In the genomic region with DNA sequence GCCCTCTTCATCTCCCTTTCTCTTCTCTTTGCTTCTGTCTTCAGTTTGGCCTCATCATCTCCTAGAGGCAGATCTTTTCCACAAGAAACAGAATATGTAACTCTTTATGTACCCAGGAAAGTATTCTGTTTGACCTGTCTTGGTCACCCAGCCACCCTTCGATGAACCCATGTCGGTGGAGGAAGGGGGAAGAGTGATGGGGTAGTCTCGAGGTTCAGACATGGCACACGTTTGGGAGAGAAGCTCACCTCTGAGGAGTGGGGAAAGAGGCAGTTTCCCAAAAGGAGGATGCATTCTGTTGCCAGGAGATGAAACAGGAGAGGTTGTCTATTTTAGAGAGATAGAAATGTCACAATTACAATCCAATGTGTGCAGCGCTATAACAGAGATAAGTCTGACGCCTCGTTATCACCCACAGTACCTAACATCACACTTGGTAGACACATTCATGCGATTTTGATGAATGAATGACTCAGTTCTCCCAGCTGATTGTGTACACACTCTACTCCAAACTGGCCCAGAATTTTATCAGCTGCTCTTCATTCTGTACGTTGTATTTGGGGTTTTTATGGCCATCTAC, we compare ENCODE assay signal across 9 cellular contexts. TPM values are rescaled to one million over a fixed set of nuclear protein-coding genes. Genes with fewer than 3 reads are reported as not detected.
DNase-seq lines count a peak whose midpoint lies in the region; ATAC-seq and TF ChIP-seq lines count a peak whose summit lies in the region.
"Had no signal": no experiment of that assay in that cellular context is flagged by ENCODE, and none has a peak within 500 bp of the region (broad histone marks: within the 10 kb centered on the region; RNA-seq: fewer than 3 reads in every experiment).

No MANE protein-coding gene starts in this region.

- no peaks in the 10 kb centered on the region for H3K4me1 ChIP-seq in NT2/D1 (ENCODE audit: insufficient read depth, insufficient read length)
- peaks cover 2% of the 10 kb centered on the region for H3K4me1 ChIP-seq in endodermal cell (ENCODE audit: control insufficient read depth, insufficient read depth, low read length)
- peaks cover 29% of the 10 kb centered on the region for H3K4me1 ChIP-seq in neural progenitor cell

- H3K27me3 ChIP-seq in NT2/D1 (ENCODE audit: insufficient read depth, insufficient read length) (peaks cover 19% of the 10 kb centered on the region), endodermal cell (ENCODE audit: control insufficient read depth, insufficient read depth, low read length, poor library complexity, severe bottlenecking) (no peaks in the 10 kb centered on the region), neural progenitor cell (peaks cover 4% of the 10 kb centered on the region)

- H3K27ac Mint-ChIP-seq in endodermal cell (peak overlapping the region; percentile 56), neural progenitor cell (peak overlapping the region; percentile 98)

- TF ChIP-seq CTCF in endodermal cell (conservative IDR thresholded peaks at IDR 0.05) (no peak), neural progenitor cell (IDR thresholded peaks at IDR 0.05) (no peak)

- 59 to 71% methylated on average over 9 of the region's 9 CpGs for WGBS in endodermal cell (ENCODE audit: insufficient coverage in 1 of 2, insufficient read length in 1 of 2), 2 experiments

- no peak for ATAC-seq in HG03342 (IDR thresholded peaks at IDR 0.05; ENCODE audit: unreplicated experiment)

- no peaks in the 10 kb centered on the region for H3K27me3 Mint-ChIP-seq in endodermal cell (ENCODE audit: insufficient read depth)
- H3K27me3 Mint-ChIP-seq in neural progenitor cell (ENCODE audit: insufficient read depth, low read depth): peaks cover 4% of the 10 kb centered on the region

- H3K9ac ChIP-seq in NT2/D1 (ENCODE audit: insufficient read length, low read depth) (peak overlapping the region; percentile 0), endodermal cell (ENCODE audit: extremely low read depth, low read length, poor library complexity, severe bottlenecking) (peak overlapping the region; percentile 90), neural progenitor cell (peak overlapping the region; percentile 78)

- peaks cover 16% of the 10 kb centered on the region for H4K20me1 ChIP-seq in neural progenitor cell (ENCODE audit: low read depth)

- H2AFZ ChIP-seq in neural progenitor cell (replicated peaks): peak overlapping the region; percentile 94

- H3K4me2 ChIP-seq in neural progenitor cell: peak overlapping the region; percentile 93

- H3K9me3 Mint-ChIP-seq in endodermal cell (no peaks in the 10 kb centered on the region), neural progenitor cell (no peaks in the 10 kb centered on the region)

- in situ Hi-C loops in G401 (cut with HindIII; ENCODE audit: low sequenced_read_pairs): no loop called here

- H3K4me1 Mint-ChIP-seq in endodermal cell: peaks cover 36% of the 10 kb centered on the region
- H3K4me1 Mint-ChIP-seq in neural progenitor cell: peaks cover 35% of the 10 kb centered on the region

- peaks cover 14% of the 10 kb centered on the region for H3F3A ChIP-seq in neural progenitor cell (ENCODE audit: low read depth)

- DNase-seq in NT2/D1 (ENCODE audit: low read depth, low spot score): no peak
- DNase-seq in endodermal cell: peak; percentile 53
- DNase-seq in neural progenitor cell (ENCODE audit: low spot score): no peak
- no peak for DNase-seq in G401 (ENCODE audit: low spot score)
- no peak for DNase-seq in glomerular visceral epithelial cell (ENCODE audit: extremely low spot score)
- DNase-seq in stimulated activated CD4-positive, alpha-beta T cell treated with anti-CD3 and anti-CD28 coated beads, Interleukin-4, amount 100 ng/mL, for 1 hour: no peak

- H3K9me3 ChIP-seq in NT2/D1 (ENCODE audit: insufficient read depth, low read length): no peaks in the 10 kb centered on the region
- H3K9me3 ChIP-seq in endodermal cell (ENCODE audit: control insufficient read depth, low read length): no peaks in the 10 kb centered on the region
- H3K9me3 ChIP-seq in neural progenitor cell (ENCODE audit: low read depth): no peaks in the 10 kb centered on the region

- H3K27ac ChIP-seq in endodermal cell (ENCODE audit: low read depth, low read length) (peak overlapping the region; percentile 96), neural progenitor cell (no peak overlapping the region)

- H3K4me3 ChIP-seq in GM08714 (ENCODE audit: low read length): peak overlapping the region; percentile 95; the same call in 1 of the 2 replicates
- H3K4me3 ChIP-seq in NT2/D1 (ENCODE audit: insufficient read length, low read depth): peak overlapping the region; percentile 69
- peak overlapping the region; percentile 96 for H3K4me3 ChIP-seq in endodermal cell (ENCODE audit: low read length)
- H3K4me3 ChIP-seq in neural progenitor cell: peak overlapping the region; percentile 97

- H3K36me3 ChIP-seq in NT2/D1 (ENCODE audit: insufficient read depth, insufficient read length, low read length) (no peaks in the 10 kb centered on the region), endodermal cell (ENCODE audit: control insufficient read depth, insufficient read depth, low read length) (no peaks in the 10 kb centered on the region), neural progenitor cell (no peaks in the 10 kb centered on the region)

- H3K4me3 Mint-ChIP-seq in endodermal cell (peak overlapping the region; percentile 86), neural progenitor cell (peak overlapping the region; percentile 85)

- no peaks in the 10 kb centered on the region for H3K36me3 Mint-ChIP-seq in endodermal cell (ENCODE audit: low read depth)
- H3K36me3 Mint-ChIP-seq in neural progenitor cell: no peaks in the 10 kb centered on the region

- peaks cover 34% of the 10 kb centered on the region for H3K79me2 ChIP-seq in neural progenitor cell (ENCODE audit: low read depth)

RNA-seq across cellular contexts. Expression of a gene that starts 0.7 kb away (rescaled TPM):
- total RNA-seq in endodermal cell: 10 to 100 TPM; 41.8 to 48.6 TPM
- polyA plus RNA-seq in endodermal cell (2013, experiment 1 of 2): 62.5 TPM
- 65.1 TPM for polyA plus RNA-seq in endodermal cell (2013, experiment 2 of 2)
- total RNA-seq in neural progenitor cell (ENCODE audit: low replicate concordance): 51.2 and 56.7 TPM in 2 replicates
- 29.1 and 47.5 TPM in 2 replicates for total RNA-seq in G401 (2014; rRNA removed; shearing (Covaris generic))

RNA-seq across cellular contexts. Expression of a gene that starts 1.9 kb away (rescaled TPM):
- total RNA-seq in endodermal cell (under 1 TPM in 1 of 2 donors, not detected in 1; 0.90 TPM), neural progenitor cell (ENCODE audit: low replicate concordance) (not detected in 2 replicates)
- 0.36 TPM for polyA plus RNA-seq in endodermal cell (2013, experiment 1 of 2)
- polyA plus RNA-seq in endodermal cell (2013, experiment 2 of 2): not detected
- not detected in 2 replicates for total RNA-seq in G401 (2014; rRNA removed; shearing (Covaris generic))
- total RNA-seq: RPMI7951 had no signal

Comparison
In these comparisons a context has a peak if more than half of its experiments do, and no peak if none do; other contexts are left out.
1. H3K9ac ChIP-seq: peak in every context shown above with its lines; median percentile 90 in endodermal cell; 78 in neural progenitor cell; 0 in NT2/D1.